ENCODE assay signal across 8 cellular contexts in the genomic region with DNA sequence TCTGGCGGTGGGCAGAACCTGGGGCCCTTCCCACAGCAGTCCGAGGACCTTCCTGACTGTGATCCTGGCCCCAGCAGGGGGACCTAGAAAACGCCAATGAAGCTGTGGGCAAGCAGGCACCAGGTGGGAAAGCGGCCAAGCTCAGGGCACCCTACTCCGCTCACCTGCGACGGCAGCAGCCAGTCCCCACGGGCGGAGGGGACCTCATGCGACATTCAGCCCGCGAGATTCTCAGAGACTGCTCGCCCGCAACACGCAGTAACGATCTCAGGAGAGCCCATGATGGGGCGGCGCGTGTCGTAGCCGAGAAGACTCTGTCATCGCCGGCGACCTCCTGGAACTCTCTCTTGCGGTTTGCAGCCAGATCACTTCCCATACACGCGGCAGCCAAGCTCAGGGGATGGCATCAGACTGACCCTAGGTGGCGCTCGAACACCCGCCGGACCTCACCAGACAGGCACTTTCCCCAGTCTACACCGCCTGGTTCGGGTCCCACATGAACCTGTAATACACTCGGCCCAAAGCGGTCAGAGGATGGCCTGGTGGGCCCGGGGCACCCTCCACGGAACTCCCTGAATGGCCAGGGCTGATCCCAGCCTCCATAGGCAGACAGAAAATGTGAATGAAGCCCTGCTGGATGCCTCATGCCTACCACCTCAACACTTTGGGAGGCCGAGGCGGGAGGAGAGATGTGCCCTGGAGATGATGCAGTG. TPM values are rescaled to one million over a fixed set of nuclear protein-coding genes. Genes with fewer than 3 reads are reported as not detected.
A peak's percentile ranks its signal among the peaks of the same experiment; 100 is the strongest.
DNase-seq lines count a peak whose midpoint lies in the region; ATAC-seq, FAIRE-seq and TF ChIP-seq lines count a peak whose summit lies in the region.

No MANE protein-coding gene starts in this region.

- peak overlapping the region; percentile 33; the same call in 1 of the 2 replicates for H3K4me3 ChIP-seq in MM.1S (ENCODE audit: low read length)
- peak overlapping the region; percentile 10 to 52 for H3K4me3 ChIP-seq in ascending aorta
- no peak overlapping the region for H3K4me3 ChIP-seq in retinal pigment epithelial cell (ENCODE audit: low read length)

- no peaks in the 10 kb centered on the region for H3K27me3 ChIP-seq in MM.1S (replicated peaks; ENCODE audit: insufficient read depth, low read length)
- no peaks in the 10 kb centered on the region for H3K27me3 ChIP-seq in ascending aorta

- H3K9me2 ChIP-seq in MM.1S (replicated peaks; ENCODE audit: insufficient read depth, low read length): no peaks in the 10 kb centered on the region

- H2AFZ ChIP-seq in MM.1S (ENCODE audit: low read length): peak overlapping the region; percentile 32

- no peak for ATAC-seq in GM21619 (IDR thresholded peaks at IDR 0.05; ENCODE audit: unreplicated experiment)

- FAIRE-seq in GM12892 (lab: Jason Lieb, UNC): peak; percentile 83

- H3K27ac ChIP-seq in MM.1S (ENCODE audit: low read length): no peak overlapping the region
- H3K27ac ChIP-seq in ascending aorta: no peak overlapping the region

- no peaks in the 10 kb centered on the region; the same call in 1 of the 2 replicates for H3F3A ChIP-seq in MM.1S (ENCODE audit: insufficient read depth, low read length)

- no peaks in the 10 kb centered on the region for H3K79me2 ChIP-seq in MM.1S (ENCODE audit: low read length)

- intact Hi-C loops in ascending aorta (cut with DNase I): no loop called here

- peak; percentile 82 for TF ChIP-seq CTCF in MM.1S (IDR thresholded peaks at IDR 0.05; ENCODE audit: low read length)
- peak; percentile 40 to 87 (median 68) for TF ChIP-seq CTCF in ascending aorta (IDR thresholded peaks at IDR 0.05)
- TF ChIP-seq CTCF in retinal pigment epithelial cell (conservative IDR thresholded peaks at IDR 0.05; ENCODE audit: low read depth, low read length): peak; percentile 76

- H3K9me3 ChIP-seq in MM.1S (replicated peaks; ENCODE audit: insufficient read depth, low read length) (no peaks in the 10 kb centered on the region), ascending aorta (no peaks in the 10 kb centered on the region)

- H3K9ac ChIP-seq in MM.1S (ENCODE audit: low read length): 0 out of 2 replicates have a peak overlapping the region, but pooled peaks have one; percentile 13

- H3K36me3 ChIP-seq in MM.1S (replicated peaks; ENCODE audit: insufficient read depth, low read length) (no peaks in the 10 kb centered on the region), ascending aorta (no peaks in the 10 kb centered on the region)

- peak overlapping the region; percentile 50 for H3K4me2 ChIP-seq in MM.1S (ENCODE audit: low read depth, low read length)

- TF ChIP-seq POLR2A in GM12892 (IDR thresholded peaks at IDR 0.05; ENCODE audit: low read depth, low read length): no peak

- H4K20me1 ChIP-seq in MM.1S (ENCODE audit: insufficient read depth, low read length): no peaks in the 10 kb centered on the region

- DNase-seq in GM12892 (ENCODE audit: insufficient read length): peak; percentile 87
- peak; percentile 75 for DNase-seq in MM.1S
- peak; percentile 58 for DNase-seq in T-helper 22 cell (ENCODE audit: low read depth)
- peak; percentile 56 to 91 for DNase-seq in ascending aorta (ENCODE audit: low spot score in 2 of 2)
- DNase-seq in hypothalamus (lab: John Stamatoyannopoulos, UW): peak in 48 of 51 donors; percentile 3 to 82 (median 48)
- DNase-seq in retinal pigment epithelial cell (ENCODE audit: low read depth): peak; percentile 26
- DNase-seq in NK-92 (lab: John Stamatoyannopoulos, UW; ENCODE audit: unreplicated experiment): no peak

- H3K4me1 ChIP-seq in MM.1S (ENCODE audit: low read length): no peaks in the 10 kb centered on the region
- peaks cover 0 to 7% of the 10 kb centered on the region in 2 donors for H3K4me1 ChIP-seq in ascending aorta

RNA-seq across cellular contexts. Expression of gene MAN2B1, which starts 26.5 kb away (rescaled TPM):
- polyA plus RNA-seq in GM12892 (2012; ENCODE audit: missing spikeins): 74.6 TPM
- total RNA-seq in ascending aorta: 36.3 TPM

RNA-seq across cellular contexts. Expression of gene WDR83, which starts 26.6 kb away (rescaled TPM):
- 7.8 TPM for polyA plus RNA-seq in GM12892 (2012; ENCODE audit: missing spikeins)
- total RNA-seq in ascending aorta: 12.0 TPM

RNA-seq across cellular contexts. Expression of gene ZNF791, which starts 29.3 kb away (rescaled TPM):
- polyA plus RNA-seq in GM12892 (2012; ENCODE audit: missing spikeins): 14.6 TPM
- 6.9 TPM for total RNA-seq in ascending aorta

RNA-seq across cellular contexts. Expression of gene ZNF490, which starts 29.4 kb away (rescaled TPM):
- 4.5 TPM for polyA plus RNA-seq in GM12892 (2012; ENCODE audit: missing spikeins)
- 27.8 TPM for total RNA-seq in ascending aorta

RNA-seq across cellular contexts. Expression of gene DHPS, which starts 41.6 kb away (rescaled TPM):
- polyA plus RNA-seq in GM12892 (2012; ENCODE audit: missing spikeins): 71.1 TPM
- 160 TPM for total RNA-seq in ascending aorta
